Comparison of ENCODE assay signal across 1 cellular context in genomic region chr1:21022279-21023040, GRCh38.
TF ChIP-seq lines count a peak whose summit lies in the region.

No MANE protein-coding gene starts in this region.

TF ChIP-seq in HepG2, 621 proteins besides CTCF, POLR2A, EP300 and RAD21 (continued from another document and continues in another):
- TF ChIP-seq, protein P1, sequence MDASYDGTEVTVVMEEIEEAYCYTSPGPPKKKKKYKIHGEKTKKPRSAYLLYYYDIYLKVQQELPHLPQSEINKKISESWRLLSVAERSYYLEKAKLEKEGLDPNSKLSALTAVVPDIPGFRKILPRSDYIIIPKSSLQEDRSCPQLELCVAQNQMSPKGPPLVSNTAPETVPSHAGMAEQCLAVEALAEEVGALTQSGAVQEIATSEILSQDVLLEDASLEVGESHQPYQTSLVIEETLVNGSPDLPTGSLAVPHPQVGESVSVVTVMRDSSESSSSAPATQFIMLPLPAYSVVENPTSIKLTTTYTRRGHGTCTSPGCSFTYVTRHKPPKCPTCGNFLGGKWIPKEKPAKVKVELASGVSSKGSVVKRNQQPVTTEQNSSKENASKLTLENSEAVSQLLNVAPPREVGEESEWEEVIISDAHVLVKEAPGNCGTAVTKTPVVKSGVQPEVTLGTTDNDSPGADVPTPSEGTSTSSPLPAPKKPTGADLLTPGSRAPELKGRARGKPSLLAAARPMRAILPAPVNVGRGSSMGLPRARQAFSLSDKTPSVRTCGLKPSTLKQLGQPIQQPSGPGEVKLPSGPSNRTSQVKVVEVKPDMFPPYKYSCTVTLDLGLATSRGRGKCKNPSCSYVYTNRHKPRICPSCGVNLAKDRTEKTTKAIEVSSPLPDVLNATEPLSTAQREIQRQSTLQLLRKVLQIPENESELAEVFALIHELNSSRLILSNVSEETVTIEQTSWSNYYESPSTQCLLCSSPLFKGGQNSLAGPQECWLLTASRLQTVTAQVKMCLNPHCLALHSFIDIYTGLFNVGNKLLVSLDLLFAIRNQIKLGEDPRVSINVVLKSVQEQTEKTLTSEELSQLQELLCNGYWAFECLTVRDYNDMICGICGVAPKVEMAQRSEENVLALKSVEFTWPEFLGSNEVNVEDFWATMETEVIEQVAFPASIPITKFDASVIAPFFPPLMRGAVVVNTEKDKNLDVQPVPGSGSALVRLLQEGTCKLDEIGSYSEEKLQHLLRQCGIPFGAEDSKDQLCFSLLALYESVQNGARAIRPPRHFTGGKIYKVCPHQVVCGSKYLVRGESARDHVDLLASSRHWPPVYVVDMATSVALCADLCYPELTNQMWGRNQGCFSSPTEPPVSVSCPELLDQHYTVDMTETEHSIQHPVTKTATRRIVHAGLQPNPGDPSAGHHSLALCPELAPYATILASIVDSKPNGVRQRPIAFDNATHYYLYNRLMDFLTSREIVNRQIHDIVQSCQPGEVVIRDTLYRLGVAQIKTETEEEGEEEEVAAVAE (CRISPR knock-in tag; IDR thresholded peaks at IDR 0.05; ENCODE audit: borderline replicate concordance): 0 out of 2 replicates have a peak, but pooled peaks have one; percentile 27
- no peak for TF ChIP-seq MBNL3 (CRISPR knock-in tag; conservative IDR thresholded peaks at IDR 0.05)
- TF ChIP-seq, protein P2, sequence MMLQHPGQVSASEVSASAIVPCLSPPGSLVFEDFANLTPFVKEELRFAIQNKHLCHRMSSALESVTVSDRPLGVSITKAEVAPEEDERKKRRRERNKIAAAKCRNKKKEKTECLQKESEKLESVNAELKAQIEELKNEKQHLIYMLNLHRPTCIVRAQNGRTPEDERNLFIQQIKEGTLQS (CRISPR knock-in tag; IDR thresholded peaks at IDR 0.05): peak; percentile 62; the same call in 1 of the 2 replicates
- TF ChIP-seq ZNF772 (CRISPR knock-in tag; IDR thresholded peaks at IDR 0.05): peak; percentile 51; the same call in 1 of the 2 replicates
- TF ChIP-seq ARID3A (IDR thresholded peaks at IDR 0.05; ENCODE audit: low read depth, low read length): peak; percentile 88; the same call in 1 of the 2 replicates
- TF ChIP-seq ZNF121 (CRISPR knock-in tag; IDR thresholded peaks at IDR 0.05): no peak
- TF ChIP-seq RAD51 (IDR thresholded peaks at IDR 0.05; ENCODE audit: borderline replicate concordance): no peak
- TF ChIP-seq CCDC6 (CRISPR knock-in tag; IDR thresholded peaks at IDR 0.05): 0 out of 2 replicates have a peak, but pooled peaks have one; percentile 30
- no peak for TF ChIP-seq SP4 (CRISPR knock-in tag; IDR thresholded peaks at IDR 0.05)
- no peak for TF ChIP-seq ELK4 (CRISPR knock-in tag; IDR thresholded peaks at IDR 0.05; ENCODE audit: borderline replicate concordance)
- no peak for TF ChIP-seq ZNF44 (CRISPR knock-in tag; IDR thresholded peaks at IDR 0.05)
- TF ChIP-seq ZNF780A (CRISPR knock-in tag; IDR thresholded peaks at IDR 0.05): no peak
- no peak for TF ChIP-seq HNRNPH1 (optimal IDR thresholded peaks at IDR 0.05; ENCODE audit: low read depth, low read length)
- no peak for TF ChIP-seq PBX3 (CRISPR knock-in tag; IDR thresholded peaks at IDR 0.05; ENCODE audit: borderline replicate concordance)
- peak; percentile 68; the same call in 1 of the 2 replicates for TF ChIP-seq SOX5 (CRISPR knock-in tag; IDR thresholded peaks at IDR 0.05; ENCODE audit: borderline replicate concordance)
- TF ChIP-seq TBL1XR1 (IDR thresholded peaks at IDR 0.05; ENCODE audit: borderline replicate concordance, low read length, partially characterized antibody): peak; percentile 36
- no peak for TF ChIP-seq ZKSCAN1 (IDR thresholded peaks at IDR 0.05; ENCODE audit: low read length)
- TF ChIP-seq PAWR (CRISPR knock-in tag; IDR thresholded peaks at IDR 0.05; ENCODE audit: borderline replicate concordance): no peak
- peak; percentile 93 for TF ChIP-seq MED1 (CRISPR knock-in tag; IDR thresholded peaks at IDR 0.05)
- no peak for TF ChIP-seq ZNF207 (IDR thresholded peaks at IDR 0.05; ENCODE audit: borderline replicate concordance)
- no peak for TF ChIP-seq REPIN1 (CRISPR knock-in tag; IDR thresholded peaks at IDR 0.05; ENCODE audit: borderline replicate concordance, low read depth)
- no peak for TF ChIP-seq MATR3 (CRISPR knock-in tag; IDR thresholded peaks at IDR 0.05)
- TF ChIP-seq ZBTB43 (CRISPR knock-in tag; conservative IDR thresholded peaks at IDR 0.05): no peak
- peak; percentile 42; the same call in 1 of the 2 replicates for TF ChIP-seq MXD4 (CRISPR knock-in tag; IDR thresholded peaks at IDR 0.05)
- peak; percentile 100 for TF ChIP-seq NFE2L2 (IDR thresholded peaks at IDR 0.05; ENCODE audit: low read length)
- no peak for TF ChIP-seq ZNF143 (CRISPR knock-in tag; IDR thresholded peaks at IDR 0.05)
- TF ChIP-seq HES4 (CRISPR knock-in tag; IDR thresholded peaks at IDR 0.05; ENCODE audit: borderline replicate concordance): no peak
- no peak for TF ChIP-seq NR3C1 (CRISPR knock-in tag; IDR thresholded peaks at IDR 0.05)
- peak in 1 of 2 experiments; percentile 51; a peak in 1 of 4 replicates for TF ChIP-seq KLF16 (CRISPR knock-in tag; IDR thresholded peaks at IDR 0.05)
- no peak for TF ChIP-seq ZNF589 (CRISPR knock-in tag; conservative IDR thresholded peaks at IDR 0.05)
- no peak for TF ChIP-seq ZFP62 (CRISPR knock-in tag; IDR thresholded peaks at IDR 0.05)
- TF ChIP-seq NR2F6 (IDR thresholded peaks at IDR 0.05): no peak
- TF ChIP-seq NR2F6 (CRISPR knock-in tag; IDR thresholded peaks at IDR 0.05): peak; percentile 60
- no peak for TF ChIP-seq RBM39 (IDR thresholded peaks at IDR 0.05; ENCODE audit: low read depth, low read length, poor library complexity, severe bottlenecking)
- TF ChIP-seq ZNF101 (CRISPR knock-in tag; IDR thresholded peaks at IDR 0.05; ENCODE audit: borderline replicate concordance, low read depth): no peak
- TF ChIP-seq, protein P3, sequence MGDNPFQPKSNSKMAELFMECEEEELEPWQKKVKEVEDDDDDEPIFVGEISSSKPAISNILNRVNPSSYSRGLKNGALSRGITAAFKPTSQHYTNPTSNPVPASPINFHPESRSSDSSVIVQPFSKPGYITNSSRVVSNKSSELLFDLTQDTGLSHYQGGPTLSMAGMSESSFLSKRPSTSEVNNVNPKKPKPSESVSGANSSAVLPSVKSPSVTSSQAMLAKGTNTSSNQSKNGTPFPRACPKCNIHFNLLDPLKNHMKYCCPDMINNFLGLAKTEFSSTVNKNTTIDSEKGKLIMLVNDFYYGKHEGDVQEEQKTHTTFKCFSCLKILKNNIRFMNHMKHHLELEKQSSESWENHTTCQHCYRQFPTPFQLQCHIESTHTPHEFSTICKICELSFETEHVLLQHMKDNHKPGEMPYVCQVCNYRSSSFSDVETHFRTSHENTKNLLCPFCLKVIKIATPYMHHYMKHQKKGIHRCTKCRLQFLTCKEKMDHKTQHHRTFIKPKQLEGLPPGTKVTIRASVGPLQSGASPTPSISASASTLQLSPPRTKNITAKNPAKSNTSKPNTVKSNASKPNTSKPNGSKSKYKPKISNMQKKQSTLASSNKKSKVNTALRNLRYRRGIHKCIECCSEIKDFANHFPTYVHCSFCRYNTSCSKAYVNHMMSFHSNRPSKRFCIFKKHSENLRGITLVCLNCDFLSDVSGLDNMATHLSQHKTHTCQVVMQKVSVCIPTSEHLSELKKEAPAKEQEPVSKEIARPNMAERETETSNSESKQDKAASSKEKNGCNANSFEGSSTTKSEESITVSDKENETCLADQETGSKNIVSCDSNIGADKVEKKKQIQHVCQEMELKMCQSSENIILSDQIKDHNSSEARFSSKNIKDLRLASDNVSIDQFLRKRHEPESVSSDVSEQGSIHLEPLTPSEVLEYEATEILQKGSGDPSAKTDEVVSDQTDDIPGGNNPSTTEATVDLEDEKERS (CRISPR knock-in tag; IDR thresholded peaks at IDR 0.05): no peak
- no peak for TF ChIP-seq ZNF678 (CRISPR knock-in tag; IDR thresholded peaks at IDR 0.05)
- no peak for TF ChIP-seq REST (IDR thresholded peaks at IDR 0.05; ENCODE audit: borderline replicate concordance in 1 of 2, low read depth in 1 of 2, low read length in 2 of 2)
- TF ChIP-seq ZMYM3 (CRISPR knock-in tag; IDR thresholded peaks at IDR 0.05): no peak
- no peak for TF ChIP-seq PHF8 (CRISPR knock-in tag; IDR thresholded peaks at IDR 0.05)
- TF ChIP-seq NKX3-1 (CRISPR knock-in tag; IDR thresholded peaks at IDR 0.05): no peak
- TF ChIP-seq, protein P4, sequence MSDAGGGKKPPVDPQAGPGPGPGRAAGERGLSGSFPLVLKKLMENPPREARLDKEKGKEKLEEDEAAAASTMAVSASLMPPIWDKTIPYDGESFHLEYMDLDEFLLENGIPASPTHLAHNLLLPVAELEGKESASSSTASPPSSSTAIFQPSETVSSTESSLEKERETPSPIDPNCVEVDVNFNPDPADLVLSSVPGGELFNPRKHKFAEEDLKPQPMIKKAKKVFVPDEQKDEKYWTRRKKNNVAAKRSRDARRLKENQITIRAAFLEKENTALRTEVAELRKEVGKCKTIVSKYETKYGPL (CRISPR knock-in tag; IDR thresholded peaks at IDR 0.05): no peak
- TF ChIP-seq ZNF703 (CRISPR knock-in tag; IDR thresholded peaks at IDR 0.05; ENCODE audit: borderline replicate concordance): no peak
- TF ChIP-seq SIX4 (CRISPR knock-in tag; IDR thresholded peaks at IDR 0.05): peak; percentile 99
- TF ChIP-seq SKIL (CRISPR knock-in tag; IDR thresholded peaks at IDR 0.05; ENCODE audit: borderline replicate concordance): no peak
- TF ChIP-seq ZBTB7A (CRISPR knock-in tag; IDR thresholded peaks at IDR 0.05): no peak
- no peak for TF ChIP-seq NFRKB (IDR thresholded peaks at IDR 0.05)
